ENCODE assay signal across 1 cellular context in the genomic region with DNA sequence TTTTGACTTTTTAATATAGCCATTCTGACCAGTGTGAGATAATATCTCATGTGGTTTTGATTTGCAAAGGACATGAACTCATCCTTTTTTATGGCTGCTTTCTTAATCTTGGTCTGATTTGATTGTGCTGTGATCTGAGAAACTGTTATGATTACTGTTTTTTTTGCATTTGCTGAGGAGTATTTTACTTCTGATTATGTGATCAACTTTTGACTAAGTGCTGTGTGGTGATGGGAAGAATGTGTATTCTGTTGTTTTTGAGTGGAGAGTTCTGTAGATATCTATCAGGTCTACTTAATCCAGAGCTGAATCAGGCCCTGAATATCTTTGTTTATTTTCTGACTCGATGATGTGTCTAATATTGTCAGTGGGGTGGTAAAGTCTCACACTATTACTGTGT.
TF ChIP-seq lines count a peak whose summit lies in the region.

No MANE protein-coding gene starts in this region.

TF ChIP-seq in GM23338, 12 proteins besides CTCF, POLR2A, EP300 and RAD21 (continued from another document):
- TF ChIP-seq, protein P1, sequence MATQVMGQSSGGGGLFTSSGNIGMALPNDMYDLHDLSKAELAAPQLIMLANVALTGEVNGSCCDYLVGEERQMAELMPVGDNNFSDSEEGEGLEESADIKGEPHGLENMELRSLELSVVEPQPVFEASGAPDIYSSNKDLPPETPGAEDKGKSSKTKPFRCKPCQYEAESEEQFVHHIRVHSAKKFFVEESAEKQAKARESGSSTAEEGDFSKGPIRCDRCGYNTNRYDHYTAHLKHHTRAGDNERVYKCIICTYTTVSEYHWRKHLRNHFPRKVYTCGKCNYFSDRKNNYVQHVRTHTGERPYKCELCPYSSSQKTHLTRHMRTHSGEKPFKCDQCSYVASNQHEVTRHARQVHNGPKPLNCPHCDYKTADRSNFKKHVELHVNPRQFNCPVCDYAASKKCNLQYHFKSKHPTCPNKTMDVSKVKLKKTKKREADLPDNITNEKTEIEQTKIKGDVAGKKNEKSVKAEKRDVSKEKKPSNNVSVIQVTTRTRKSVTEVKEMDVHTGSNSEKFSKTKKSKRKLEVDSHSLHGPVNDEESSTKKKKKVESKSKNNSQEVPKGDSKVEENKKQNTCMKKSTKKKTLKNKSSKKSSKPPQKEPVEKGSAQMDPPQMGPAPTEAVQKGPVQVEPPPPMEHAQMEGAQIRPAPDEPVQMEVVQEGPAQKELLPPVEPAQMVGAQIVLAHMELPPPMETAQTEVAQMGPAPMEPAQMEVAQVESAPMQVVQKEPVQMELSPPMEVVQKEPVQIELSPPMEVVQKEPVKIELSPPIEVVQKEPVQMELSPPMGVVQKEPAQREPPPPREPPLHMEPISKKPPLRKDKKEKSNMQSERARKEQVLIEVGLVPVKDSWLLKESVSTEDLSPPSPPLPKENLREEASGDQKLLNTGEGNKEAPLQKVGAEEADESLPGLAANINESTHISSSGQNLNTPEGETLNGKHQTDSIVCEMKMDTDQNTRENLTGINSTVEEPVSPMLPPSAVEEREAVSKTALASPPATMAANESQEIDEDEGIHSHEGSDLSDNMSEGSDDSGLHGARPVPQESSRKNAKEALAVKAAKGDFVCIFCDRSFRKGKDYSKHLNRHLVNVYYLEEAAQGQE (IDR thresholded peaks at IDR 0.05; ENCODE audit: unreplicated experiment): no peak
- no peak for TF ChIP-seq NANOG (IDR thresholded peaks at IDR 0.05; ENCODE audit: borderline replicate concordance)
- no peak for TF ChIP-seq ZNF114 (CRISPR knock-in tag; IDR thresholded peaks at IDR 0.05)
- TF ChIP-seq EZH2 (IDR thresholded peaks at IDR 0.05; ENCODE audit: low read depth, unreplicated experiment): no peak
- TF ChIP-seq ZNF331 (CRISPR knock-in tag; IDR thresholded peaks at IDR 0.05; ENCODE audit: low read depth): no peak
- TF ChIP-seq, protein P2, sequence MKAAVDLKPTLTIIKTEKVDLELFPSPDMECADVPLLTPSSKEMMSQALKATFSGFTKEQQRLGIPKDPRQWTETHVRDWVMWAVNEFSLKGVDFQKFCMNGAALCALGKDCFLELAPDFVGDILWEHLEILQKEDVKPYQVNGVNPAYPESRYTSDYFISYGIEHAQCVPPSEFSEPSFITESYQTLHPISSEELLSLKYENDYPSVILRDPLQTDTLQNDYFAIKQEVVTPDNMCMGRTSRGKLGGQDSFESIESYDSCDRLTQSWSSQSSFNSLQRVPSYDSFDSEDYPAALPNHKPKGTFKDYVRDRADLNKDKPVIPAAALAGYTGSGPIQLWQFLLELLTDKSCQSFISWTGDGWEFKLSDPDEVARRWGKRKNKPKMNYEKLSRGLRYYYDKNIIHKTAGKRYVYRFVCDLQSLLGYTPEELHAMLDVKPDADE (IDR thresholded peaks at IDR 0.05): no peak
- TF ChIP-seq EZH2phosphoT487 (IDR thresholded peaks at IDR 0.05; ENCODE audit: unreplicated experiment): no peak
- TF ChIP-seq, protein P3, sequence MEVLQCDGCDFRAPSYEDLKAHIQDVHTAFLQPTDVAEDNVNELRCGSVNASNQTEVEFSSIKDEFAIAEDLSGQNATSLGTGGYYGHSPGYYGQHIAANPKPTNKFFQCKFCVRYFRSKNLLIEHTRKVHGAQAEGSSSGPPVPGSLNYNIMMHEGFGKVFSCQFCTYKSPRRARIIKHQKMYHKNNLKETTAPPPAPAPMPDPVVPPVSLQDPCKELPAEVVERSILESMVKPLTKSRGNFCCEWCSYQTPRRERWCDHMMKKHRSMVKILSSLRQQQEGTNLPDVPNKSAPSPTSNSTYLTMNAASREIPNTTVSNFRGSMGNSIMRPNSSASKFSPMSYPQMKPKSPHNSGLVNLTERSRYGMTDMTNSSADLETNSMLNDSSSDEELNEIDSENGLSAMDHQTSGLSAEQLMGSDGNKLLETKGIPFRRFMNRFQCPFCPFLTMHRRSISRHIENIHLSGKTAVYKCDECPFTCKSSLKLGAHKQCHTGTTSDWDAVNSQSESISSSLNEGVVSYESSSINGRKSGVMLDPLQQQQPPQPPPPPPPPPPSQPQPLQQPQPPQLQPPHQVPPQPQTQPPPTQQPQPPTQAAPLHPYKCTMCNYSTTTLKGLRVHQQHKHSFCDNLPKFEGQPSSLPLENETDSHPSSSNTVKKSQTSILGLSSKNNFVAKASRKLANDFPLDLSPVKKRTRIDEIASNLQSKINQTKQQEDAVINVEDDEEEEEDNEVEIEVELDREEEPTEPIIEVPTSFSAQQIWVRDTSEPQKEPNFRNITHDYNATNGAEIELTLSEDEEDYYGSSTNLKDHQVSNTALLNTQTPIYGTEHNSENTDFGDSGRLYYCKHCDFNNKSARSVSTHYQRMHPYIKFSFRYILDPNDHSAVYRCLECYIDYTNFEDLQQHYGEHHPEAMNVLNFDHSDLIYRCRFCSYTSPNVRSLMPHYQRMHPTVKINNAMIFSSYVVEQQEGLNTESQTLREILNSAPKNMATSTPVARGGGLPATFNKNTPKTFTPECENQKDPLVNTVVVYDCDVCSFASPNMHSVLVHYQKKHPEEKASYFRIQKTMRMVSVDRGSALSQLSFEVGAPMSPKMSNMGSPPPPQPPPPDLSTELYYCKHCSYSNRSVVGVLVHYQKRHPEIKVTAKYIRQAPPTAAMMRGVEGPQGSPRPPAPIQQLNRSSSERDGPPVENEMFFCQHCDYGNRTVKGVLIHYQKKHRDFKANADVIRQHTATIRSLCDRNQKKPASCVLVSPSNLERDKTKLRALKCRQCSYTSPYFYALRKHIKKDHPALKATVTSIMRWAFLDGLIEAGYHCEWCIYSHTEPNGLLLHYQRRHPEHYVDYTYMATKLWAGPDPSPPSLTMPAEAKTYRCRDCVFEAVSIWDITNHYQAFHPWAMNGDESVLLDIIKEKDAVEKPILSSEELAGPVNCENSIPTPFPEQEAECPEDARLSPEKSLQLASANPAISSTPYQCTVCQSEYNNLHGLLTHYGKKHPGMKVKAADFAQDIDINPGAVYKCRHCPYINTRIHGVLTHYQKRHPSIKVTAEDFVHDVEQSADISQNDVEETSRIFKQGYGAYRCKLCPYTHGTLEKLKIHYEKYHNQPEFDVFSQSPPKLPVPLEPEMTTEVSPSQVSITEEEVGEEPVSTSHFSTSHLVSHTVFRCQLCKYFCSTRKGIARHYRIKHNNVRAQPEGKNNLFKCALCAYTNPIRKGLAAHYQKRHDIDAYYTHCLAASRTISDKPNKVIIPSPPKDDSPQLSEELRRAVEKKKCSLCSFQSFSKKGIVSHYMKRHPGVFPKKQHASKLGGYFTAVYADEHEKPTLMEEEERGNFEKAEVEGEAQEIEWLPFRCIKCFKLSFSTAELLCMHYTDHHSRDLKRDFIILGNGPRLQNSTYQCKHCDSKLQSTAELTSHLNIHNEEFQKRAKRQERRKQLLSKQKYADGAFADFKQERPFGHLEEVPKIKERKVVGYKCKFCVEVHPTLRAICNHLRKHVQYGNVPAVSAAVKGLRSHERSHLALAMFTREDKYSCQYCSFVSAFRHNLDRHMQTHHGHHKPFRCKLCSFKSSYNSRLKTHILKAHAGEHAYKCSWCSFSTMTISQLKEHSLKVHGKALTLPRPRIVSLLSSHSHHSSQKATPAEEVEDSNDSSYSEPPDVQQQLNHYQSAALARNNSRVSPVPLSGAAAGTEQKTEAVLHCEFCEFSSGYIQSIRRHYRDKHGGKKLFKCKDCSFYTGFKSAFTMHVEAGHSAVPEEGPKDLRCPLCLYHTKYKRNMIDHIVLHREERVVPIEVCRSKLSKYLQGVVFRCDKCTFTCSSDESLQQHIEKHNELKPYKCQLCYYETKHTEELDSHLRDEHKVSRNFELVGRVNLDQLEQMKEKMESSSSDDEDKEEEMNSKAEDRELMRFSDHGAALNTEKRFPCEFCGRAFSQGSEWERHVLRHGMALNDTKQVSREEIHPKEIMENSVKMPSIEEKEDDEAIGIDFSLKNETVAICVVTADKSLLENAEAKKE (CRISPR knock-in tag; IDR thresholded peaks at IDR 0.05): no peak
- TF ChIP-seq POLR2AphosphoS5 (IDR thresholded peaks at IDR 0.05; ENCODE audit: low read depth): no peak
- TF ChIP-seq JUNB (IDR thresholded peaks at IDR 0.05; ENCODE audit: unreplicated experiment): no peak
- no peak for TF ChIP-seq CREB1 (CRISPR knock-in tag; IDR thresholded peaks at IDR 0.05; ENCODE audit: low read depth)
